ENCODE assay signal across 18 cellular contexts in genomic region chr2:66525609-66526008, GRCh38.
"Had no signal": no experiment of that assay in that cellular context is flagged by ENCODE, and none has a peak within 500 bp of the region (broad histone marks: within the 10 kb centered on the region; RNA-seq: fewer than 3 reads in every experiment).

No MANE protein-coding gene starts in this region.

- H3K4me1 Mint-ChIP-seq: activated naive CD4-positive, alpha-beta T cell treated with anti-CD3 and anti-CD28 coated beads, Interleukin-2, amount 10 ng/mL, durations not matched to agents 7 days and 5 days; activated T-helper 17 cell treated with anti-CD3 and anti-CD28 coated beads, Interleukin-2, amount 50 U/mL, for 72 hours; central memory CD8-positive, alpha-beta T cell; naive thymus-derived CD4-positive, alpha-beta T cell had no signal

- H3K9me3 Mint-ChIP-seq: activated naive CD4-positive, alpha-beta T cell treated with anti-CD3 and anti-CD28 coated beads, Interleukin-2, amount 10 ng/mL, durations not matched to agents 7 days and 5 days; dendritic cell treated with granulocyte-macrophage colony-stimulating factor and Interleukin-4, amounts not matched to agents 40 ng/mL and 50 ng/mL, for 4 days; T-helper 1 cell treated with Interleukin-12 subunit alpha and Interleukin-12 subunit beta and Interleukin-4 antibody, amounts not matched to agents 30 μg/mL and 1 μg/mL, for 36 hours had no signal

- H3K27me3 Mint-ChIP-seq: activated naive CD4-positive, alpha-beta T cell treated with anti-CD3 and anti-CD28 coated beads, Interleukin-2, amount 10 ng/mL, durations not matched to agents 7 days and 5 days; central memory CD8-positive, alpha-beta T cell; effector memory CD8-positive, alpha-beta T cell had no signal

- H3K4me3 Mint-ChIP-seq: activated naive CD4-positive, alpha-beta T cell treated with anti-CD3 and anti-CD28 coated beads, Interleukin-2, amount 10 ng/mL, durations not matched to agents 7 days and 5 days; activated T-helper 17 cell treated with anti-CD3 and anti-CD28 coated beads, Interleukin-2, amount 50 U/mL, for 72 hours; central memory CD8-positive, alpha-beta T cell; dendritic cell treated with granulocyte-macrophage colony-stimulating factor and Interleukin-4, amounts not matched to agents 40 ng/mL and 50 ng/mL, for 4 days; effector memory CD8-positive, alpha-beta T cell; naive thymus-derived CD4-positive, alpha-beta T cell; T-helper 1 cell treated with Interleukin-12 subunit alpha and Interleukin-12 subunit beta and Interleukin-4 antibody, amounts not matched to agents 30 μg/mL and 1 μg/mL, for 36 hours had no signal

- ATAC-seq: activated T-helper 17 cell treated with anti-CD3 and anti-CD28 coated beads, Interleukin-2, amount 50 U/mL, for 72 hours; effector memory CD8-positive, alpha-beta T cell; gastroesophageal sphincter; lower lobe of right lung; naive thymus-derived CD4-positive, alpha-beta T cell had no signal

- H3K4me3 ChIP-seq: gastroesophageal sphincter, lower lobe of right lung, thyroid gland, vagina had no signal

- H3K27ac Mint-ChIP-seq: activated naive CD4-positive, alpha-beta T cell treated with anti-CD3 and anti-CD28 coated beads, Interleukin-2, amount 10 ng/mL, durations not matched to agents 7 days and 5 days; activated T-helper 17 cell treated with anti-CD3 and anti-CD28 coated beads, Interleukin-2, amount 50 U/mL, for 72 hours; dendritic cell treated with granulocyte-macrophage colony-stimulating factor and Interleukin-4, amounts not matched to agents 40 ng/mL and 50 ng/mL, for 4 days; effector memory CD8-positive, alpha-beta T cell; naive thymus-derived CD4-positive, alpha-beta T cell; T-helper 1 cell treated with Interleukin-12 subunit alpha and Interleukin-12 subunit beta and Interleukin-4 antibody, amounts not matched to agents 30 μg/mL and 1 μg/mL, for 36 hours had no signal

- DNase-seq: activated CD4-positive, alpha-beta T cell treated with anti-CD3 and anti-CD28 coated beads, Interleukin-2, amount 50 U/mL, for 1 hour; activated naive CD4-positive, alpha-beta T cell treated with anti-CD3 and anti-CD28 coated beads, Interleukin-2, amount 10 ng/mL, durations not matched to agents 7 days and 5 days; activated T-cell treated with anti-CD3 and anti-CD28 coated beads for 4 hours; effector memory CD8-positive, alpha-beta T cell; hypothalamus; kidney glomerular epithelial cell; lower lobe of right lung; naive thymus-derived CD4-positive, alpha-beta T cell; occipital lobe; stimulated activated CD4-positive, alpha-beta T cell treated with anti-CD3 and anti-CD28 coated beads, Interleukin-4, amount 100 ng/mL, for 4 hours; thyroid gland had no signal

- H3K36me3 Mint-ChIP-seq: activated naive CD4-positive, alpha-beta T cell treated with anti-CD3 and anti-CD28 coated beads, Interleukin-2, amount 10 ng/mL, durations not matched to agents 7 days and 5 days; naive thymus-derived CD4-positive, alpha-beta T cell had no signal

- H3K36me3 ChIP-seq: lower lobe of right lung, thyroid gland, vagina had no signal

- H3K27ac ChIP-seq: epithelial cell of prostate, lower lobe of right lung, thyroid gland, vagina had no signal

- H3K27me3 ChIP-seq: gastroesophageal sphincter, thyroid gland, vagina had no signal

- H3K9me3 ChIP-seq: gastroesophageal sphincter, lower lobe of right lung, thyroid gland, vagina had no signal

- H3K4me1 ChIP-seq: thyroid gland had no signal
